Comparison of ENCODE assay signal across 24 cellular contexts in the genomic region with DNA sequence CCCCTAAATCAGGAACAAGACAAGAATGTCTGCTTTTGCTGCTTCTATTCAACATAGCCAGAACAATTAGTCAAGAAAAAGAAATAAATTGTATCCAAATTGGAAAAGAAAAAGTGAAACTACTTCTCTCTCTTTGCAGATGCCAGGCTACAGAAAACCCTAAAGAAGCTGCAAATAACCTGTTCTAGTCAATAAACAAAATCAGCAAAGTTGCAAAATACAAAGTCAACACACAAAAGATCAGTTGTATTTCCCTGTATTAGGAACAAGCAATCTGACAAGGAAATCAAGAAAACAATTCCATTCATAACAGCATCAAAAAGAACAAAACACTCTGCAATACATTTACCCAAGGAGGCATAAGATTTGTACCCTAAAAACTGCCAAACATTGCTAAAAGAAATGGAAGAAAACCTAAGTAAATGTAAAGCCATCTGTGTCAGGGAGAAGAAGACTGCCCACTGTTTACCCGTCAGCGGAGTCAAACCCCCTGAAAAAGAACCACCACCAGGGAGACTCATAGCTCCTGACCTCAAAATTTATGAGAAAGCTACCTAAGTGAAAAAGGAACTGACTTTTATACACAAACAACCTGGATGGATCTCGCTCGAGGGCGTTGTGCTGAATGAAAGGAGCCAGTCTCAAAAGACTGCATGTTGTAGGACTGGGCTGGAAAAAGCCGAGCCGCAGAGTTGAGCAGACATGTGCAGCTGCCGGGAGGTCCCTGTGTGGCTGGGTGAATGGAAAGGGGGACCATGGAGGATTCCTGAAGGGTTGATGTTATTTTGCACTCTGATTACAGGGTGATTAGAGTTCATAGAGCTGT.
A peak's percentile ranks its signal among the peaks of the same experiment; 100 is the strongest.
DNase-seq lines count a peak whose midpoint lies in the region; ATAC-seq, FAIRE-seq and TF ChIP-seq lines count a peak whose summit lies in the region.
"Had no signal": no experiment of that assay in that cellular context is flagged by ENCODE, and none has a peak within 500 bp of the region (broad histone marks: within the 10 kb centered on the region; RNA-seq: fewer than 3 reads in every experiment).

No MANE protein-coding gene starts in this region.

- no peak overlapping the region for H3K27ac ChIP-seq in CD4-positive, CD25-positive, alpha-beta regulatory T cell (ENCODE audit: insufficient read depth, low read length, poor library complexity, severe bottlenecking)
- no peak overlapping the region for H3K27ac ChIP-seq in K562 (ENCODE audit: extremely low read depth, low read depth, low read length)
- H3K27ac ChIP-seq in naive thymus-derived CD4-positive, alpha-beta T cell (ENCODE audit: low read depth, low read length): no peak overlapping the region
- H3K27ac ChIP-seq: 22Rv1, esophagus muscularis mucosa, tibial nerve had no signal

- H3K27me3 Mint-ChIP-seq in T-helper 2 cell treated with Interferon-gamma antibody and Interleukin-4, amounts not matched to agents 5 μg/mL and 100 μg/mL, for 36 hours (ENCODE audit: low read depth): no peaks in the 10 kb centered on the region
- H3K27me3 Mint-ChIP-seq in CD4-positive, CD25-positive, alpha-beta regulatory T cell: no peaks in the 10 kb centered on the region
- no peaks in the 10 kb centered on the region for H3K27me3 Mint-ChIP-seq in naive thymus-derived CD4-positive, alpha-beta T cell
- H3K27me3 Mint-ChIP-seq: activated CD4-positive, alpha-beta memory T cell treated with anti-CD3 and anti-CD28 coated beads, Interleukin-2, amount 10 ng/mL, durations not matched to agents 7 days and 5 days had no signal

- H3K4me2 ChIP-seq in K562 (ENCODE audit: insufficient read depth, low read length): no peak overlapping the region

- in situ Hi-C loops in K562 (cut with MboI): no loop called here

- no peak overlapping the region for H3K9ac ChIP-seq in K562 (ENCODE audit: insufficient read depth in 1 of 2, low read depth in 2 of 2, low read length in 2 of 2)

- peaks cover 2% of the 10 kb centered on the region for H3K4me1 ChIP-seq in CD4-positive, CD25-positive, alpha-beta regulatory T cell (ENCODE audit: control insufficient read depth, insufficient read depth, low read length, poor library complexity, severe bottlenecking)
- H3K4me1 ChIP-seq in K562 (replicated peaks in 1 of 2; ENCODE audit: control insufficient read depth in 2 of 2, insufficient read depth in 2 of 2, low read length in 2 of 2): peaks cover 0 to 26% of the 10 kb centered on the region in 2 experiments; a peak in 2 of 5 replicates
- peaks cover 0 to 12% of the 10 kb centered on the region in 2 donors for H3K4me1 ChIP-seq in naive thymus-derived CD4-positive, alpha-beta T cell (ENCODE audit: control insufficient read depth in 2 of 2, insufficient read depth in 2 of 2, low read length in 2 of 2)
- H3K4me1 ChIP-seq: esophagus muscularis mucosa, tibial nerve had no signal

- no TSS peak for BruUV-seq in K562 (replicated peaks; lab: Mats Ljungman, UMichigan)

- no peak for DNase-seq in T-helper 2 cell treated with Interferon-gamma antibody and Interleukin-4, amounts not matched to agents 5 μg/mL and 100 μg/mL, for 36 hours (ENCODE audit: low spot score)
- DNase-seq in T-helper 2 cell (no peak), K562 (ENCODE audit: extremely low read depth in 1 of 4, low spot score in 3 of 4) (no peak)
- no peak for DNase-seq in CD4-positive, CD25-positive, alpha-beta regulatory T cell
- peak in 1 of 9 donors; percentile 18 for DNase-seq in naive thymus-derived CD4-positive, alpha-beta T cell
- DNase-seq in central memory CD4-positive, alpha-beta T cell: no peak
- DNase-seq: activated CD4-positive, alpha-beta memory T cell treated with anti-CD3 and anti-CD28 coated beads, Interleukin-2, amount 10 ng/mL, durations not matched to agents 7 days and 5 days; AML-193; anterior cingulate cortex; Calu3; cerebellar nuclear complex; effector CD8-positive, alpha-beta T cell; H9; NCI-H1436; NCI-H2171; NCI-H748 treated with DMSO at 0.1 percent for 48 hours; SIG-M5; stimulated activated naive CD4-positive, alpha-beta T cell treated with Interleukin-2 at 50 U/mL for 16 hours had no signal

- peak; percentile 42 for FAIRE-seq in K562 (lab: Jason Lieb, UNC)

- POLR2A ChIA-PET in K562 (lab: Yijun Ruan, JAX): interaction anchor here (0.5 kb wide), 1 partner anchor 262 kb away, joined by 3 read pairs; no protein-coding TSS in a partner anchor
- POLR2A ChIA-PET in naive thymus-derived CD4-positive, alpha-beta T cell (lab: Charles Lee): interaction anchor here (0.9 to 1.0 kb wide), 2 partner anchors 30 to 76 kb away, joined by 3 read pairs; no protein-coding TSS in a partner anchor

- H3K9me3 Mint-ChIP-seq in T-helper 2 cell treated with Interferon-gamma antibody and Interleukin-4, amounts not matched to agents 5 μg/mL and 100 μg/mL, for 36 hours: peaks cover under 1% of the 10 kb centered on the region
- no peaks in the 10 kb centered on the region for H3K9me3 Mint-ChIP-seq in CD4-positive, CD25-positive, alpha-beta regulatory T cell
- peaks cover 0 to 1% (median 0%) of the 10 kb centered on the region in 11 donors for H3K9me3 Mint-ChIP-seq in naive thymus-derived CD4-positive, alpha-beta T cell
- H3K9me3 Mint-ChIP-seq: H9 had no signal

- CTCF ChIA-PET in K562 (lab: Yijun Ruan, JAX; ENCODE audit: low intra/inter-chr PET ratio): no interaction called here
- CTCF ChIA-PET in naive thymus-derived CD4-positive, alpha-beta T cell (lab: Charles Lee): interaction anchor here (0.6 kb wide), 1 partner anchor 43 kb away, joined by 3 read pairs; no protein-coding TSS in a partner anchor

- no peak overlapping the region for H3K4me3 ChIP-seq in CD4-positive, CD25-positive, alpha-beta regulatory T cell (ENCODE audit: low read depth, low read length)
- no peak overlapping the region for H3K4me3 ChIP-seq in K562
- no peak overlapping the region for H3K4me3 ChIP-seq in naive thymus-derived CD4-positive, alpha-beta T cell (ENCODE audit: low read length)
- H3K4me3 ChIP-seq: esophagus muscularis mucosa, tibial nerve had no signal

- H2AFZ ChIP-seq in K562 (ENCODE audit: low read depth, low read length): no peak overlapping the region

- no peak overlapping the region for H3K27ac Mint-ChIP-seq in T-helper 2 cell treated with Interferon-gamma antibody and Interleukin-4, amounts not matched to agents 5 μg/mL and 100 μg/mL, for 36 hours
- H3K27ac Mint-ChIP-seq in CD4-positive, CD25-positive, alpha-beta regulatory T cell: peak overlapping the region in 2 of 3 donors; percentile 21 to 79
- H3K27ac Mint-ChIP-seq in naive thymus-derived CD4-positive, alpha-beta T cell: peak overlapping the region; percentile 44 to 93 (median 79)
- H3K27ac Mint-ChIP-seq: activated CD4-positive, alpha-beta memory T cell treated with anti-CD3 and anti-CD28 coated beads, Interleukin-2, amount 10 ng/mL, durations not matched to agents 7 days and 5 days had no signal

- no peaks in the 10 kb centered on the region for H3K79me2 ChIP-seq in K562 (ENCODE audit: control insufficient read depth, insufficient read depth, low read length)

- H3K27me3 ChIP-seq in CD4-positive, CD25-positive, alpha-beta regulatory T cell (ENCODE audit: control insufficient read depth, insufficient read depth, low read length): no peaks in the 10 kb centered on the region
- no peaks in the 10 kb centered on the region for H3K27me3 ChIP-seq in K562 (ENCODE audit: control insufficient read depth in 2 of 2, insufficient read depth in 2 of 2, low read length in 2 of 2)
- no peaks in the 10 kb centered on the region for H3K27me3 ChIP-seq in naive thymus-derived CD4-positive, alpha-beta T cell (ENCODE audit: control insufficient read depth in 2 of 2, insufficient read depth in 2 of 2, low read length in 2 of 2)
- H3K27me3 ChIP-seq: esophagus muscularis mucosa, tibial nerve had no signal

- H3K9me1 ChIP-seq in K562 (ENCODE audit: control insufficient read depth, insufficient read depth, low read length): no peaks in the 10 kb centered on the region

- no peak for TF ChIP-seq POLR2A in K562 (conservative IDR thresholded peaks at IDR 0.05)

- H3K36me3 Mint-ChIP-seq in T-helper 2 cell treated with Interferon-gamma antibody and Interleukin-4, amounts not matched to agents 5 μg/mL and 100 μg/mL, for 36 hours (ENCODE audit: low read depth): peaks cover 17% of the 10 kb centered on the region
- peaks cover 20% of the 10 kb centered on the region for H3K36me3 Mint-ChIP-seq in CD4-positive, CD25-positive, alpha-beta regulatory T cell
- H3K36me3 Mint-ChIP-seq in naive thymus-derived CD4-positive, alpha-beta T cell: peaks cover 0 to 26% (median 18%) of the 10 kb centered on the region in 5 donors

- no peaks in the 10 kb centered on the region for H3K9me3 ChIP-seq in CD4-positive, CD25-positive, alpha-beta regulatory T cell (ENCODE audit: control insufficient read depth in 2 of 2, low read length in 2 of 2)
- no peaks in the 10 kb centered on the region for H3K9me3 ChIP-seq in K562 (replicated peaks; ENCODE audit: control insufficient read depth, insufficient read depth, low read depth, low read length)
- no peaks in the 10 kb centered on the region for H3K9me3 ChIP-seq in naive thymus-derived CD4-positive, alpha-beta T cell (ENCODE audit: control insufficient read depth in 2 of 3, low read length in 3 of 3)
- H3K9me3 ChIP-seq: esophagus muscularis mucosa, tibial nerve had no signal

- intact Hi-C loops in K562 (cut with micrococcal nuclease): no loop called here
- intact Hi-C loops in naive thymus-derived CD4-positive, alpha-beta T cell (cut with micrococcal nuclease): loop anchor here (2.0 to 10.0 kb wide), 4 partner anchors 29 to 305 kb away; no protein-coding TSS in a partner anchor

- no peak for TF ChIP-seq EP300 in K562 (IDR thresholded peaks at IDR 0.05; ENCODE audit: low read length)

- H3K4me1 Mint-ChIP-seq in T-helper 2 cell treated with Interferon-gamma antibody and Interleukin-4, amounts not matched to agents 5 μg/mL and 100 μg/mL, for 36 hours (ENCODE audit: low read depth): peaks cover 11% of the 10 kb centered on the region
- peaks cover 13 to 31% (median 25%) of the 10 kb centered on the region in 4 donors for H3K4me1 Mint-ChIP-seq in CD4-positive, CD25-positive, alpha-beta regulatory T cell
- peaks cover 20 to 55% (median 42%) of the 10 kb centered on the region in 7 donors for H3K4me1 Mint-ChIP-seq in naive thymus-derived CD4-positive, alpha-beta T cell
- H3K4me1 Mint-ChIP-seq: H9 had no signal

- H4K20me1 ChIP-seq in K562 (replicated peaks; ENCODE audit: control insufficient read depth, insufficient read depth, low read length): no peaks in the 10 kb centered on the region

- TF ChIP-seq CTCF in K562 (IDR thresholded peaks at IDR 0.05 in 2 of 3, conservative IDR thresholded peaks at IDR 0.05 in 1 of 3; ENCODE audit: insufficient read depth in 2 of 3, low read depth in 1 of 3, low read length in 3 of 3): no peak

- no peak for TF ChIP-seq RAD21 in K562 (CRISPR knock-in tag; conservative IDR thresholded peaks at IDR 0.05 in 1 of 2, IDR thresholded peaks at IDR 0.05 in 1 of 2)

- WGBS in K562 (ENCODE audit: insufficient coverage, low coverage, missing lambda C conversion rate): 82% methylated on average over 6 of the region's 8 CpGs

- no peak for ATAC-seq in CD4-positive, CD25-positive, alpha-beta regulatory T cell (ENCODE audit: low read depth in 2 of 2)
- no peak for ATAC-seq in K562
- no peak for ATAC-seq in naive thymus-derived CD4-positive, alpha-beta T cell
- ATAC-seq in HG03521 (IDR thresholded peaks at IDR 0.05; ENCODE audit: unreplicated experiment): no peak
- ATAC-seq in HG03097 (IDR thresholded peaks at IDR 0.05; ENCODE audit: low FRiP score, unreplicated experiment): no peak
- ATAC-seq: sciatic nerve had no signal

- H3K36me3 ChIP-seq in CD4-positive, CD25-positive, alpha-beta regulatory T cell (ENCODE audit: control insufficient read depth, insufficient read depth, low read length): no peaks in the 10 kb centered on the region
- peaks cover 14% of the 10 kb centered on the region; the same call in 2 of the 3 replicates for H3K36me3 ChIP-seq in K562 (ENCODE audit: control insufficient read depth, insufficient read depth, low read length)
- H3K36me3 ChIP-seq in naive thymus-derived CD4-positive, alpha-beta T cell (ENCODE audit: control insufficient read depth in 2 of 3, insufficient read depth in 3 of 3, low read length in 3 of 3): peaks cover 0 to 2% (median 0%) of the 10 kb centered on the region in 3 experiments

- peak overlapping the region; percentile 35 for H3K4me3 Mint-ChIP-seq in T-helper 2 cell treated with Interferon-gamma antibody and Interleukin-4, amounts not matched to agents 5 μg/mL and 100 μg/mL, for 36 hours
- peak overlapping the region in 1 of 4 donors; percentile 78 for H3K4me3 Mint-ChIP-seq in CD4-positive, CD25-positive, alpha-beta regulatory T cell
- peak overlapping the region; percentile 17 to 73 (median 54) for H3K4me3 Mint-ChIP-seq in naive thymus-derived CD4-positive, alpha-beta T cell
- H3K4me3 Mint-ChIP-seq: activated CD4-positive, alpha-beta memory T cell treated with anti-CD3 and anti-CD28 coated beads, Interleukin-2, amount 10 ng/mL, durations not matched to agents 7 days and 5 days; H9 had no signal
